In the genomic region with DNA sequence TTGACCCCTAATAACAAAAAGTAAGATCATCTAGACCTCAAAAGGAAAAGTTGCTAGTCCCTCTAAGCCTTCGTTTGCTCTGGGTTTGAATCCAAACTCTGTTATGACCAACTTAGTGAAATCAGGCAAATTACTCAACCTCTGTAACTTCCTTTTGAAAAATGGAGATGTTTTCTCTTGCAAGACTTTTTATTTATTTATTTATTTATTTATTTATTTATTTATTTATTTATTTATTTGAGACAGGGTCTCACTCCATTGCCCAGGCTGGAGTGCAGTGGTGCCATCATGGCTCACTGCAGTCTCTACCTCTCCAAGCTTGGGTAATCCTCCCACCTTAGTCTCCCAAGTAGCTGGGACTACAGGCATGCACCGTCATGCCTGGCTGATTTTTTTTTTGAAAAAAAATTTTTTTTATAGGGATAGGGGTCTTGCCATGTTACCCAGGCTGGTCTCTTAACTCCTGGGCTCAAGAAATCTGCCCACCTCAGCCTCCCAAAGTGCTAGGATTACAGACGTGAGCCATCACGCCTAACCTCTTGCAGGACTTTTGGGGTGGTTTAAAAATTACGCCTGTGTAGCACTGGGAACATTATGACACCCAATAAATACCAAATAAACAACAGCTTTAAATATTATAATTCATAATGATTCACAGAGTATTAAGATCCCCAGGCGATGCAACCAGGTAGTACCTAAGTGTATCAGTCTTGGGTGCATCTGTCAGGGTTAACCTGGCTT, we compare ENCODE assay signal across 1 cellular context.
TF ChIP-seq lines count a peak whose summit lies in the region.

No MANE protein-coding gene starts in this region.

TF ChIP-seq in HEK293, 187 proteins besides CTCF, POLR2A, EP300 and RAD21 (continued from another document and continues in another):
- TF ChIP-seq, protein P1, sequence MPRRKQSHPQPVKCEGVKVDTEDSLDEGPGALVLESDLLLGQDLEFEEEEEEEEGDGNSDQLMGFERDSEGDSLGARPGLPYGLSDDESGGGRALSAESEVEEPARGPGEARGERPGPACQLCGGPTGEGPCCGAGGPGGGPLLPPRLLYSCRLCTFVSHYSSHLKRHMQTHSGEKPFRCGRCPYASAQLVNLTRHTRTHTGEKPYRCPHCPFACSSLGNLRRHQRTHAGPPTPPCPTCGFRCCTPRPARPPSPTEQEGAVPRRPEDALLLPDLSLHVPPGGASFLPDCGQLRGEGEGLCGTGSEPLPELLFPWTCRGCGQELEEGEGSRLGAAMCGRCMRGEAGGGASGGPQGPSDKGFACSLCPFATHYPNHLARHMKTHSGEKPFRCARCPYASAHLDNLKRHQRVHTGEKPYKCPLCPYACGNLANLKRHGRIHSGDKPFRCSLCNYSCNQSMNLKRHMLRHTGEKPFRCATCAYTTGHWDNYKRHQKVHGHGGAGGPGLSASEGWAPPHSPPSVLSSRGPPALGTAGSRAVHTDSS (tag by site-specific recombination; IDR thresholded peaks at IDR 0.05): no peak
- TF ChIP-seq ZNF76 (tag by site-specific recombination; IDR thresholded peaks at IDR 0.05; ENCODE audit: borderline replicate concordance, low read depth): no peak
- no peak for TF ChIP-seq PRDM1 (tag by site-specific recombination; IDR thresholded peaks at IDR 0.05)
- TF ChIP-seq ZFP41 (tag by site-specific recombination; IDR thresholded peaks at IDR 0.05; ENCODE audit: borderline replicate concordance): no peak
- no peak for TF ChIP-seq ZNF335 (tag by site-specific recombination; conservative IDR thresholded peaks at IDR 0.05)
- peak; percentile 79 for TF ChIP-seq ZNF558 (tag by site-specific recombination; IDR thresholded peaks at IDR 0.05)
- no peak for TF ChIP-seq ZNF837 (tag by site-specific recombination; IDR thresholded peaks at IDR 0.05)
- TF ChIP-seq ZNF585B (tag by site-specific recombination; IDR thresholded peaks at IDR 0.05): no peak
- TF ChIP-seq WT1 (tag by site-specific recombination; IDR thresholded peaks at IDR 0.05): no peak
- no peak for TF ChIP-seq ZNF155 (tag by site-specific recombination; IDR thresholded peaks at IDR 0.05)
- no peak for TF ChIP-seq REPIN1 (tag by site-specific recombination; IDR thresholded peaks at IDR 0.05; ENCODE audit: low read depth)
- 0 out of 2 replicates have a peak, but pooled peaks have one; percentile 37 for TF ChIP-seq ZNF514 (tag by site-specific recombination; IDR thresholded peaks at IDR 0.05)
- TF ChIP-seq ZNF211 (tag by site-specific recombination; IDR thresholded peaks at IDR 0.05; ENCODE audit: low read depth): no peak
- TF ChIP-seq ZNF202 (tag by site-specific recombination; IDR thresholded peaks at IDR 0.05; ENCODE audit: borderline replicate concordance): peak; percentile 68; the same call in 1 of the 2 replicates
- TF ChIP-seq, protein P2, sequence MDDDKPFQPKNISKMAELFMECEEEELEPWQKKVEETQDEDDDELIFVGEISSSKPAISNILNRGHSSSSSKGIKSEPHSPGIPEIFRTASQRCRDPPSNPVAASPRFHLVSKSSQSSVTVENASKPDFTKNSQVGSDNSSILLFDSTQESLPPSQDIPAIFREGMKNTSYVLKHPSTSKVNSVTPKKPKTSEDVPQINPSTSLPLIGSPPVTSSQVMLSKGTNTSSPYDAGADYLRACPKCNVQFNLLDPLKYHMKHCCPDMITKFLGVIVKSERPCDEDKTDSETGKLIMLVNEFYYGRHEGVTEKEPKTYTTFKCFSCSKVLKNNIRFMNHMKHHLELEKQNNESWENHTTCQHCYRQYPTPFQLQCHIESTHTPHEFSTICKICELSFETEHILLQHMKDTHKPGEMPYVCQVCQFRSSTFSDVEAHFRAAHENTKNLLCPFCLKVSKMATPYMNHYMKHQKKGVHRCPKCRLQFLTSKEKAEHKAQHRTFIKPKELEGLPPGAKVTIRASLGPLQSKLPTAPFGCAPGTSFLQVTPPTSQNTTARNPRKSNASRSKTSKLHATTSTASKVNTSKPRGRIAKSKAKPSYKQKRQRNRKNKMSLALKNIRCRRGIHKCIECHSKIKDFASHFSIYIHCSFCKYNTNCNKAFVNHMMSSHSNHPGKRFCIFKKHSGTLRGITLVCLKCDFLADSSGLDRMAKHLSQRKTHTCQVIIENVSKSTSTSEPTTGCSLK (tag by site-specific recombination; IDR thresholded peaks at IDR 0.05): no peak
- TF ChIP-seq ZNF549 (tag by site-specific recombination; IDR thresholded peaks at IDR 0.05): no peak
- no peak for TF ChIP-seq ZBTB20 (tag by site-specific recombination; IDR thresholded peaks at IDR 0.05)
- TF ChIP-seq, protein P3, sequence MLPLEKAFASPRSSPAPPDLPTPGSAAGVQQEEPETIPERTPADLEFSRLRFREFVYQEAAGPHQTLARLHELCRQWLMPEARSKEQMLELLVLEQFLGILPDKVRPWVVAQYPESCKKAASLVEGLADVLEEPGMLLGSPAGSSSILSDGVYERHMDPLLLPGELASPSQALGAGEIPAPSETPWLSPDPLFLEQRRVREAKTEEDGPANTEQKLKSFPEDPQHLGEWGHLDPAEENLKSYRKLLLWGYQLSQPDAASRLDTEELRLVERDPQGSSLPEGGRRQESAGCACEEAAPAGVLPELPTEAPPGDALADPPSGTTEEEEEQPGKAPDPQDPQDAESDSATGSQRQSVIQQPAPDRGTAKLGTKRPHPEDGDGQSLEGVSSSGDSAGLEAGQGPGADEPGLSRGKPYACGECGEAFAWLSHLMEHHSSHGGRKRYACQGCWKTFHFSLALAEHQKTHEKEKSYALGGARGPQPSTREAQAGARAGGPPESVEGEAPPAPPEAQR (tag by site-specific recombination; IDR thresholded peaks at IDR 0.05): no peak
- TF ChIP-seq SCRT1 (tag by site-specific recombination; IDR thresholded peaks at IDR 0.05; ENCODE audit: borderline replicate concordance): no peak
- no peak for TF ChIP-seq ZNF561 (tag by site-specific recombination; IDR thresholded peaks at IDR 0.05; ENCODE audit: borderline replicate concordance)
- TF ChIP-seq ZNF777 (tag by site-specific recombination; IDR thresholded peaks at IDR 0.05; ENCODE audit: borderline replicate concordance): no peak
- no peak for TF ChIP-seq ZNF239 (tag by site-specific recombination; IDR thresholded peaks at IDR 0.05)
- TF ChIP-seq YY2 (tag by site-specific recombination; IDR thresholded peaks at IDR 0.05): no peak
- no peak for TF ChIP-seq ZNF16 (tag by site-specific recombination; IDR thresholded peaks at IDR 0.05; ENCODE audit: low read depth)
- TF ChIP-seq, protein P4, sequence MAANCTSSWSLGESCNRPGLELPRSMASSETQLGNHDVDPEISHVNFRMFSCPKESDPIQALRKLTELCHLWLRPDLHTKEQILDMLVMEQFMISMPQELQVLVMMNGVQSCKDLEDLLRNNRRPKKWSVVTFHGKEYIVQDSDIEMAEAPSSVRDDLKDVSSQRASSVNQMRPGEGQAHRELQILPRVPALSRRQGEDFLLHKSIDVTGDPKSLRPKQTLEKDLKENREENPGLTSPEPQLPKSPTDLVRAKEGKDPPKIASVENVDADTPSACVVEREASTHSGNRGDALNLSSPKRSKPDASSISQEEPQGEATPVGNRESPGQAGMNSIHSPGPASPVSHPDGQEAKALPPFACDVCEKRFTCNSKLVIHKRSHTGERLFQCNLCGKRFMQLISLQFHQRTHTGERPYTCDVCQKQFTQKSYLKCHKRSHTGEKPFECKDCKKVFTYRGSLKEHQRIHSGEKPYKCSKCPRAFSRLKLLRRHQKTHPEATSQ (tag by site-specific recombination; IDR thresholded peaks at IDR 0.05): no peak
- TF ChIP-seq ZNF157 (tag by site-specific recombination; IDR thresholded peaks at IDR 0.05): no peak
- TF ChIP-seq, protein P5, sequence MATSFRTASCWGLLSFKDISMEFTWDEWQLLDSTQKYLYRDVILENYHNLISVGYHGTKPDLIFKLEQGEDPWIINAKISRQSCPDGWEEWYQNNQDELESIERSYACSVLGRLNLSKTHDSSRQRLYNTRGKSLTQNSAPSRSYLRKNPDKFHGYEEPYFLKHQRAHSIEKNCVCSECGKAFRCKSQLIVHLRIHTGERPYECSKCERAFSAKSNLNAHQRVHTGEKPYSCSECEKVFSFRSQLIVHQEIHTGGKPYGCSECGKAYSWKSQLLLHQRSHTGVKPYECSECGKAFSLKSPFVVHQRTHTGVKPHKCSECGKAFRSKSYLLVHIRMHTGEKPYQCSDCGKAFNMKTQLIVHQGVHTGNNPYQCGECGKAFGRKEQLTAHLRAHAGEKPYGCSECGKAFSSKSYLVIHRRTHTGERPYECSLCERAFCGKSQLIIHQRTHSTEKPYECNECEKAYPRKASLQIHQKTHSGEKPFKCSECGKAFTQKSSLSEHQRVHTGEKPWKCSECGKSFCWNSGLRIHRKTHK (tag by site-specific recombination; IDR thresholded peaks at IDR 0.05): no peak
- peak; percentile 48; the same call in 1 of the 2 replicates for TF ChIP-seq ZNF292 (tag by site-specific recombination; IDR thresholded peaks at IDR 0.05; ENCODE audit: borderline replicate concordance, low read depth)
- TF ChIP-seq ZNF366 (tag by site-specific recombination; conservative IDR thresholded peaks at IDR 0.05): no peak
- no peak for TF ChIP-seq BCL11A (tag by site-specific recombination; IDR thresholded peaks at IDR 0.05; ENCODE audit: low read depth)
- 0 out of 2 replicates have a peak, but pooled peaks have one; percentile 22 for TF ChIP-seq ZBTB21 (tag by site-specific recombination; IDR thresholded peaks at IDR 0.05)
- TF ChIP-seq ZNF548 (tag by site-specific recombination; IDR thresholded peaks at IDR 0.05): no peak
- TF ChIP-seq, protein P6, sequence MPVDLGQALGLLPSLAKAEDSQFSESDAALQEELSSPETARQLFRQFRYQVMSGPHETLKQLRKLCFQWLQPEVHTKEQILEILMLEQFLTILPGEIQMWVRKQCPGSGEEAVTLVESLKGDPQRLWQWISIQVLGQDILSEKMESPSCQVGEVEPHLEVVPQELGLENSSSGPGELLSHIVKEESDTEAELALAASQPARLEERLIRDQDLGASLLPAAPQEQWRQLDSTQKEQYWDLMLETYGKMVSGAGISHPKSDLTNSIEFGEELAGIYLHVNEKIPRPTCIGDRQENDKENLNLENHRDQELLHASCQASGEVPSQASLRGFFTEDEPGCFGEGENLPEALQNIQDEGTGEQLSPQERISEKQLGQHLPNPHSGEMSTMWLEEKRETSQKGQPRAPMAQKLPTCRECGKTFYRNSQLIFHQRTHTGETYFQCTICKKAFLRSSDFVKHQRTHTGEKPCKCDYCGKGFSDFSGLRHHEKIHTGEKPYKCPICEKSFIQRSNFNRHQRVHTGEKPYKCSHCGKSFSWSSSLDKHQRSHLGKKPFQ (tag by site-specific recombination; IDR thresholded peaks at IDR 0.05): no peak
- TF ChIP-seq SETDB1 (IDR thresholded peaks at IDR 0.05; ENCODE audit: insufficient read length, low read length): no peak
- 0 out of 2 replicates have a peak, but pooled peaks have one; percentile 29 for TF ChIP-seq ZNF341 (tag by site-specific recombination; IDR thresholded peaks at IDR 0.05; ENCODE audit: low read depth)
- TF ChIP-seq, protein P7, sequence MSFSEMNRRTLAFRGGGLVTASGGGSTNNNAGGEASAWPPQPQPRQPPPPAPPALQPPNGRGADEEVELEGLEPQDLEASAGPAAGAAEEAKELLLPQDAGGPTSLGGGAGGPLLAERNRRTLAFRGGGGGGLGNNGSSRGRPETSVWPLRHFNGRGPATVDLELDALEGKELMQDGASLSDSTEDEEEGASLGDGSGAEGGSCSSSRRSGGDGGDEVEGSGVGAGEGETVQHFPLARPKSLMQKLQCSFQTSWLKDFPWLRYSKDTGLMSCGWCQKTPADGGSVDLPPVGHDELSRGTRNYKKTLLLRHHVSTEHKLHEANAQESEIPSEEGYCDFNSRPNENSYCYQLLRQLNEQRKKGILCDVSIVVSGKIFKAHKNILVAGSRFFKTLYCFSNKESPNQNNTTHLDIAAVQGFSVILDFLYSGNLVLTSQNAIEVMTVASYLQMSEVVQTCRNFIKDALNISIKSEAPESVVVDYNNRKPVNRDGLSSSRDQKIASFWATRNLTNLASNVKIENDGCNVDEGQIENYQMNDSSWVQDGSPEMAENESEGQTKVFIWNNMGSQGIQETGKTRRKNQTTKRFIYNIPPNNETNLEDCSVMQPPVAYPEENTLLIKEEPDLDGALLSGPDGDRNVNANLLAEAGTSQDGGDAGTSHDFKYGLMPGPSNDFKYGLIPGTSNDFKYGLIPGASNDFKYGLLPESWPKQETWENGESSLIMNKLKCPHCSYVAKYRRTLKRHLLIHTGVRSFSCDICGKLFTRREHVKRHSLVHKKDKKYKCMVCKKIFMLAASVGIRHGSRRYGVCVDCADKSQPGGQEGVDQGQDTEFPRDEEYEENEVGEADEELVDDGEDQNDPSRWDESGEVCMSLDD (tag by site-specific recombination; IDR thresholded peaks at IDR 0.05): no peak
- TF ChIP-seq IKZF3 (tag by site-specific recombination; IDR thresholded peaks at IDR 0.05): no peak
- TF ChIP-seq ZNF654 (tag by site-specific recombination; IDR thresholded peaks at IDR 0.05; ENCODE audit: low read depth): peak; percentile 39; the same call in 1 of the 2 replicates
- TF ChIP-seq KLF1 (tag by site-specific recombination; IDR thresholded peaks at IDR 0.05): no peak
- no peak for TF ChIP-seq ZNF248 (tag by site-specific recombination; IDR thresholded peaks at IDR 0.05)
- no peak for TF ChIP-seq ZNF626 (tag by site-specific recombination; IDR thresholded peaks at IDR 0.05)
- 0 out of 2 replicates have a peak, but pooled peaks have one; percentile 44 for TF ChIP-seq ZNF354C (tag by site-specific recombination; IDR thresholded peaks at IDR 0.05; ENCODE audit: borderline replicate concordance, low read depth)
- TF ChIP-seq ZNF529 (tag by site-specific recombination; IDR thresholded peaks at IDR 0.05; ENCODE audit: insufficient replicate concordance): no peak
- TF ChIP-seq ZNF404 (tag by site-specific recombination; IDR thresholded peaks at IDR 0.05): 0 out of 2 replicates have a peak, but pooled peaks have one; percentile 68
- TF ChIP-seq, protein P8, sequence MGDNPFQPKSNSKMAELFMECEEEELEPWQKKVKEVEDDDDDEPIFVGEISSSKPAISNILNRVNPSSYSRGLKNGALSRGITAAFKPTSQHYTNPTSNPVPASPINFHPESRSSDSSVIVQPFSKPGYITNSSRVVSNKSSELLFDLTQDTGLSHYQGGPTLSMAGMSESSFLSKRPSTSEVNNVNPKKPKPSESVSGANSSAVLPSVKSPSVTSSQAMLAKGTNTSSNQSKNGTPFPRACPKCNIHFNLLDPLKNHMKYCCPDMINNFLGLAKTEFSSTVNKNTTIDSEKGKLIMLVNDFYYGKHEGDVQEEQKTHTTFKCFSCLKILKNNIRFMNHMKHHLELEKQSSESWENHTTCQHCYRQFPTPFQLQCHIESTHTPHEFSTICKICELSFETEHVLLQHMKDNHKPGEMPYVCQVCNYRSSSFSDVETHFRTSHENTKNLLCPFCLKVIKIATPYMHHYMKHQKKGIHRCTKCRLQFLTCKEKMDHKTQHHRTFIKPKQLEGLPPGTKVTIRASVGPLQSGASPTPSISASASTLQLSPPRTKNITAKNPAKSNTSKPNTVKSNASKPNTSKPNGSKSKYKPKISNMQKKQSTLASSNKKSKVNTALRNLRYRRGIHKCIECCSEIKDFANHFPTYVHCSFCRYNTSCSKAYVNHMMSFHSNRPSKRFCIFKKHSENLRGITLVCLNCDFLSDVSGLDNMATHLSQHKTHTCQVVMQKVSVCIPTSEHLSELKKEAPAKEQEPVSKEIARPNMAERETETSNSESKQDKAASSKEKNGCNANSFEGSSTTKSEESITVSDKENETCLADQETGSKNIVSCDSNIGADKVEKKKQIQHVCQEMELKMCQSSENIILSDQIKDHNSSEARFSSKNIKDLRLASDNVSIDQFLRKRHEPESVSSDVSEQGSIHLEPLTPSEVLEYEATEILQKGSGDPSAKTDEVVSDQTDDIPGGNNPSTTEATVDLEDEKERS (tag by site-specific recombination; IDR thresholded peaks at IDR 0.05): no peak
- 0 out of 2 replicates have a peak, but pooled peaks have one; percentile 52 for TF ChIP-seq ZNF791 (tag by site-specific recombination; IDR thresholded peaks at IDR 0.05)
